ENCODE assay signal across 16 cellular contexts in genomic region chr2:37798315-37799005, GRCh38.
A peak's percentile ranks its signal among the peaks of the same experiment; 100 is the strongest.
DNase-seq lines count a peak whose midpoint lies in the region; ATAC-seq and TF ChIP-seq lines count a peak whose summit lies in the region.
"Had no signal": no experiment of that assay in that cellular context is flagged by ENCODE, and none has a peak within 500 bp of the region (broad histone marks: within the 10 kb centered on the region; RNA-seq: fewer than 3 reads in every experiment).

No MANE protein-coding gene starts in this region.

- H3K36me3 ChIP-seq in adipocyte (ENCODE audit: control insufficient read depth, insufficient read depth, low read length, severe bottlenecking) (no peaks in the 10 kb centered on the region), lower lobe of right lung (no peaks in the 10 kb centered on the region)
- H3K36me3 ChIP-seq: right lobe of liver had no signal

- H3K9me3 Mint-ChIP-seq in IgD-negative memory B cell, result peaks cover 0 to 2% (median 0%) of the 10 kb centered on the region in 3 donors
- H3K9me3 Mint-ChIP-seq: T-cell had no signal

- no peak overlapping the region for H3K4me3 ChIP-seq in adipocyte (ENCODE audit: low read length)
- H3K4me3 ChIP-seq in lower lobe of right lung, result no peak overlapping the region
- H3K4me3 ChIP-seq: coronary artery, right lobe of liver had no signal

- ATAC-seq in lower lobe of right lung, result no peak
- ATAC-seq: HCT116, left lobe of liver, T-cell had no signal

- no peaks in the 10 kb centered on the region for H3K27me3 ChIP-seq in adipocyte (replicated peaks; ENCODE audit: control insufficient read depth, insufficient read depth, low read length)
- no peaks in the 10 kb centered on the region for H3K27me3 ChIP-seq in lower lobe of right lung (ENCODE audit: low read depth)
- H3K27me3 ChIP-seq: right lobe of liver had no signal

- H3K36me3 Mint-ChIP-seq in IgD-negative memory B cell, result no peaks in the 10 kb centered on the region
- H3K36me3 Mint-ChIP-seq: T-cell had no signal

- peaks cover 59% of the 10 kb centered on the region for H3K4me1 ChIP-seq in adipocyte (ENCODE audit: control insufficient read depth, insufficient read depth, low read length)
- peaks cover 16% of the 10 kb centered on the region for H3K4me1 ChIP-seq in lower lobe of right lung
- H3K4me1 ChIP-seq: right lobe of liver had no signal

- DNase-seq in EL, result peak; percentile 53
- DNase-seq in adipocyte (ENCODE audit: low read depth), result peak; percentile 53
- DNase-seq in pons (ENCODE audit: low spot score), result peak; percentile 4
- no peak for DNase-seq in lower lobe of right lung
- DNase-seq in activated T-cell treated with anti-CD3 and anti-CD28 coated beads for 4 hours, result no peak
- DNase-seq in NCI-H2171 treated with DMSO at 0.1 percent for 48 hours (lab: John Stamatoyannopoulos, UW), result no peak
- no peak for DNase-seq in activated effector memory CD4-positive, alpha-beta T cell treated with anti-CD3 and anti-CD28 coated beads, Interleukin-2, amount 50 U/mL, for 16 hours
- DNase-seq: activated CD4-positive, CD25-positive, alpha-beta regulatory T cell treated with anti-CD3 and anti-CD28 coated beads, Interleukin-2, amount 50 U/mL, for 72 hours; activated T-cell treated with anti-CD3 and anti-CD28 coated beads, Interleukin-2, amount 50 U/mL, for 1 hour; right lobe of liver; stimulated activated CD4-positive, alpha-beta T cell treated with anti-CD3 and anti-CD28 coated beads, Interleukin-4, amount 100 ng/mL, for 24 hours; T-cell had no signal

- peaks cover 7 to 12% (median 12%) of the 10 kb centered on the region in 3 donors for H3K4me1 Mint-ChIP-seq in IgD-negative memory B cell

- H3K9me3 ChIP-seq in adipocyte (ENCODE audit: control insufficient read depth, low read length) (no peaks in the 10 kb centered on the region), lower lobe of right lung (no peaks in the 10 kb centered on the region)
- H3K9me3 ChIP-seq: right lobe of liver had no signal

- peak overlapping the region in 1 of 4 donors; percentile 61 for H3K4me3 Mint-ChIP-seq in IgD-negative memory B cell
- H3K4me3 Mint-ChIP-seq: T-cell had no signal

- H3K27ac ChIP-seq in lower lobe of right lung, result no peak overlapping the region
- H3K27ac ChIP-seq: coronary artery, right lobe of liver had no signal

- H3K27me3 Mint-ChIP-seq in IgD-negative memory B cell, result no peaks in the 10 kb centered on the region
- H3K27me3 Mint-ChIP-seq: T-cell had no signal

- peak overlapping the region in 2 of 3 donors; percentile 18 for H3K27ac Mint-ChIP-seq in IgD-negative memory B cell
- H3K27ac Mint-ChIP-seq: T-cell had no signal

- H3K9ac ChIP-seq in adipocyte (ENCODE audit: low read length), result no peak overlapping the region

- no peak for TF ChIP-seq CTCF in lower lobe of right lung (IDR thresholded peaks at IDR 0.05)

- intact Hi-C loops in lower lobe of right lung (cut with DNase I), result no loop called here

Comparison
In these comparisons a context has a peak if more than half of its experiments do, and no peak if none do; other contexts are left out.
1. DNase-seq: peak in EL (single experiment), adipocyte (single experiment) and pons (single experiment); none in lower lobe of right lung (single experiment), activated T-cell treated with anti-CD3 and anti-CD28 coated beads for 4 hours (single experiment), NCI-H2171 treated with DMSO at 0.1 percent for 48 hours (single experiment) and activated effector memory CD4-positive, alpha-beta T cell treated with anti-CD3 and anti-CD28 coated beads, Interleukin-2, amount 50 U/mL, for 16 hours (single experiment).